ENCODE assay signal across 8 cellular contexts in genomic region chr4:179307297-179308136, GRCh38.
A peak's percentile ranks its signal among the peaks of the same experiment; 100 is the strongest.
DNase-seq lines count a peak whose midpoint lies in the region; ATAC-seq and TF ChIP-seq lines count a peak whose summit lies in the region.

No MANE protein-coding gene starts in this region.

- no peak overlapping the region for H3K9ac ChIP-seq in NT2/D1 (ENCODE audit: insufficient read length, low read depth)
- no peak overlapping the region for H3K9ac ChIP-seq in smooth muscle cell (ENCODE audit: low read depth)

- DNase-seq in Caki2 (ENCODE audit: low read depth): peak; percentile 18
- DNase-seq in GM13977 (ENCODE audit: low spot score): peak; percentile 37
- DNase-seq in NT2/D1 (ENCODE audit: low read depth, low spot score): peak; percentile 25
- no peak for DNase-seq in esophagus muscularis mucosa (ENCODE audit: extremely low spot score)
- no peak for DNase-seq in smooth muscle cell (lab: John Stamatoyannopoulos, UW; ENCODE audit: unreplicated experiment)
- DNase-seq in NCI-H774 (lab: John Stamatoyannopoulos, UW): no peak
- DNase-seq in NCI-H2107 treated with DMSO at 0.1 percent for 48 hours (lab: John Stamatoyannopoulos, UW; ENCODE audit: unreplicated experiment): no peak

- H2AFZ ChIP-seq in smooth muscle cell (ENCODE audit: low read depth): no peak overlapping the region

- in situ Hi-C loops in Caki2 (cut with HindIII; ENCODE audit: low pct_unique_long_range_greater_than_20kb, low sequenced_read_pairs): no loop called here
- in situ Hi-C loops in GM13977 (cut with MboI; ENCODE audit: low pct_unique_long_range_greater_than_20kb, low sequenced_read_pairs, unreplicated experiment): no loop called here

- intact Hi-C loops in esophagus muscularis mucosa (cut with DNase I): no loop called here

- 79% methylated on average over 4 of the region's 4 CpGs for WGBS in esophagus muscularis mucosa
- 60% methylated on average over 4 of the region's 4 CpGs for WGBS in smooth muscle cell (ENCODE audit: low lambda C conversion rate)

- H3K27ac ChIP-seq in esophagus muscularis mucosa (replicated peaks in 1 of 4) (no peak overlapping the region), smooth muscle cell (ENCODE audit: low read depth) (no peak overlapping the region)

- H3K27me3 ChIP-seq in NT2/D1 (ENCODE audit: insufficient read depth, insufficient read length): no peaks in the 10 kb centered on the region
- H3K27me3 ChIP-seq in esophagus muscularis mucosa: no peaks in the 10 kb centered on the region
- no peaks in the 10 kb centered on the region for H3K27me3 ChIP-seq in smooth muscle cell (ENCODE audit: low read depth)

- H3K4me1 ChIP-seq in NT2/D1 (ENCODE audit: insufficient read depth, insufficient read length): no peaks in the 10 kb centered on the region
- H3K4me1 ChIP-seq in esophagus muscularis mucosa: no peaks in the 10 kb centered on the region
- H3K4me1 ChIP-seq in smooth muscle cell (ENCODE audit: low read depth): no peaks in the 10 kb centered on the region

- TF ChIP-seq CTCF in GM13977 (IDR thresholded peaks at IDR 0.05; ENCODE audit: extremely low read depth, insufficient read depth, missing control alignments) (peak; percentile 74), esophagus muscularis mucosa (IDR thresholded peaks at IDR 0.05) (peak in 2 of 3 experiments; percentile 8 to 11), smooth muscle cell (IDR thresholded peaks at IDR 0.05; ENCODE audit: borderline replicate concordance, insufficient read depth, poor library complexity, severe bottlenecking) (peak; percentile 53)

- H3K79me2 ChIP-seq in smooth muscle cell (ENCODE audit: low read depth): no peaks in the 10 kb centered on the region

- no peaks in the 10 kb centered on the region for H3K36me3 ChIP-seq in NT2/D1 (ENCODE audit: insufficient read depth, insufficient read length, low read length)
- H3K36me3 ChIP-seq in esophagus muscularis mucosa: no peaks in the 10 kb centered on the region
- H3K36me3 ChIP-seq in smooth muscle cell (ENCODE audit: low read depth): no peaks in the 10 kb centered on the region

- H3K4me3 ChIP-seq in NT2/D1 (ENCODE audit: insufficient read length, low read depth): no peak overlapping the region
- H3K4me3 ChIP-seq in esophagus muscularis mucosa: no peak overlapping the region
- no peak overlapping the region for H3K4me3 ChIP-seq in smooth muscle cell

- H4K20me1 ChIP-seq in smooth muscle cell (ENCODE audit: low read depth): no peaks in the 10 kb centered on the region

- TF ChIP-seq POLR2A in esophagus muscularis mucosa (IDR thresholded peaks at IDR 0.05; ENCODE audit: low read depth): no peak

- H3K4me2 ChIP-seq in smooth muscle cell: no peak overlapping the region

- no peaks in the 10 kb centered on the region for H3F3A ChIP-seq in smooth muscle cell (ENCODE audit: low read depth)

- TF ChIP-seq EP300 in esophagus muscularis mucosa (IDR thresholded peaks at IDR 0.05): no peak

- H3K9me3 ChIP-seq in NT2/D1 (ENCODE audit: insufficient read depth, low read length) (no peaks in the 10 kb centered on the region), esophagus muscularis mucosa (peaks cover 0 to 18% (median 9%) of the 10 kb centered on the region in 4 donors), smooth muscle cell (replicated peaks; ENCODE audit: low read depth) (no peaks in the 10 kb centered on the region)

- ATAC-seq in HG02798 (IDR thresholded peaks at IDR 0.05; ENCODE audit: poor library complexity, unreplicated experiment): peak; percentile 95

Comparison
In these comparisons a context has a peak if more than half of its experiments do, and no peak if none do; other contexts are left out.
1. DNase-seq: peak in Caki2 (single experiment), GM13977 (single experiment) and NT2/D1 (single experiment); none in esophagus muscularis mucosa (single experiment), smooth muscle cell (single experiment), NCI-H774 (single experiment) and NCI-H2107 treated with DMSO at 0.1 percent for 48 hours (single experiment).
2. CTCF ChIP-seq: peak in every context shown above with its lines; median percentile 74 in GM13977; 53 in smooth muscle cell; 10 in esophagus muscularis mucosa.